ENCODE assay signal across 24 cellular contexts in the genomic region with DNA sequence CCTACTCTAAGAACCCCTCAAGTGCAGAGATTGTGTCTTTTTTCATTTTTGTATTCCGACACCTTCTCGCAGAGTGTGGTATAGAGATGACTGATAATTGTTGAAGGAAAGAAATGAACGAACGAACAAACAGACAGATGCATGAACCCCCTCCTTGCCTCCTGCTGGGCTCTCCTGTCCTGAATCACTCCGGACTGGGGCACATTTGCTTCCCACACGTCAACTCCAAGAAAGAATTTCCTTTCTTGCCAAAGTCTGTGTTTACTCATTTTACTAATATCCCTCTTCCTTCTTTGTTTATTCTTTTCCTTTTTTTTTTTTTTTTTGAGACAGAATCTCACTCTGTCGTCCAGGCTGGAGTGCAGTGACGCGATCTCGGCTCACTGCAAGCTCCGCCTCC. TPM values are rescaled to one million over a fixed set of nuclear protein-coding genes. Genes with fewer than 3 reads are reported as not detected.
DNase-seq lines count a peak whose midpoint lies in the region; ATAC-seq and TF ChIP-seq lines count a peak whose summit lies in the region.
"Had no signal": no experiment of that assay in that cellular context is flagged by ENCODE, and none has a peak within 500 bp of the region (broad histone marks: within the 10 kb centered on the region; RNA-seq: fewer than 3 reads in every experiment).

No MANE protein-coding gene starts in this region.

- TF ChIP-seq POLR2A in breast epithelium (IDR thresholded peaks at IDR 0.05) (no peak), vagina (IDR thresholded peaks at IDR 0.05) (no peak)

- peaks cover 18% of the 10 kb centered on the region for H3K4me1 Mint-ChIP-seq in MCF 10A (ENCODE audit: insufficient read depth, unreplicated experiment)

- no peak overlapping the region for H3K27ac Mint-ChIP-seq in MCF 10A (ENCODE audit: low read depth, unreplicated experiment)
- H3K27ac Mint-ChIP-seq: activated naive CD8-positive, alpha-beta T cell; activated T-cell treated with anti-CD3 and anti-CD28 coated beads, Interleukin-2, amount 50 U/mL, for 72 hours; neural progenitor cell; T-helper 2 cell treated with Interferon-gamma antibody and Interleukin-4, amounts not matched to agents 5 μg/mL and 100 μg/mL, for 36 hours had no signal

- H3K27ac ChIP-seq in breast epithelium, result no peak overlapping the region
- H3K27ac ChIP-seq in vagina, result peak overlapping the region; percentile 63
- H3K27ac ChIP-seq: cardiac muscle cell, neural progenitor cell, thyroid gland had no signal

- H3K27me3 Mint-ChIP-seq in MCF 10A (ENCODE audit: insufficient read depth, unreplicated experiment), result peaks cover 9% of the 10 kb centered on the region

- no peaks in the 10 kb centered on the region for H3K9me3 ChIP-seq in breast epithelium
- no peaks in the 10 kb centered on the region for H3K9me3 ChIP-seq in MG63
- H3K9me3 ChIP-seq in vagina, result no peaks in the 10 kb centered on the region
- H3K9me3 ChIP-seq: thyroid gland had no signal

- H3K36me3 Mint-ChIP-seq in MCF 10A (ENCODE audit: insufficient read depth, unreplicated experiment), result peaks cover 13% of the 10 kb centered on the region
- H3K36me3 Mint-ChIP-seq: activated naive CD8-positive, alpha-beta T cell had no signal

- no TSS peak for BruUV-seq in MCF 10A (replicated peaks; lab: Mats Ljungman, UMichigan)

- POLR2A ChIA-PET in MCF 10A (lab: Yijun Ruan, JAX), result no interaction called here

- H3K27me3 ChIP-seq in breast epithelium (peaks cover 0 to 42% of the 10 kb centered on the region in 2 donors), MG63 (peaks cover 5% of the 10 kb centered on the region; the same call in 1 of the 2 replicates), vagina (peaks cover 5% of the 10 kb centered on the region)

- CTCF ChIA-PET in MCF 10A (lab: Yijun Ruan, JAX), result no interaction called here

- ATAC-seq in HG02642 (IDR thresholded peaks at IDR 0.05; ENCODE audit: poor library complexity, unreplicated experiment) (no peak), GM21528 (IDR thresholded peaks at IDR 0.05; ENCODE audit: low FRiP score, unreplicated experiment) (no peak)
- ATAC-seq: activated T-cell treated with anti-CD3 and anti-CD28 coated beads, Interleukin-2, amount 50 U/mL, for 72 hours; effector memory CD8-positive, alpha-beta T cell; stimulated activated naive B cell treated with anti-CD40 and anti-IgM and Interleukin-4, amounts not matched to agents 10 μg/mL and 1 μg/mL and 100 μg/mL, for 72 hours had no signal

- peak; percentile 24 for DNase-seq in MCF 10A (ENCODE audit: unreplicated experiment)
- no peak for DNase-seq in breast epithelium (ENCODE audit: low spot score in 2 of 2)
- peak; percentile 75 for DNase-seq in MG63
- DNase-seq in fibroblast of gingiva (ENCODE audit: low read depth), result peak; percentile 71
- no peak for DNase-seq in vagina (ENCODE audit: extremely low spot score in 2 of 2)
- no peak for DNase-seq in HuH-7.5 (ENCODE audit: low spot score)
- DNase-seq: 8988T; activated CD4-positive, CD25-positive, alpha-beta regulatory T cell; activated T-cell treated with anti-CD3 and anti-CD28 coated beads, Interleukin-2, amount 50 U/mL, for 72 hours; effector memory CD8-positive, alpha-beta T cell; foreskin melanocyte; NCI-H1417 treated with DMSO at 0.1 percent for 48 hours; NCI-H2171; NCI-H774; stimulated activated CD4-positive, alpha-beta T cell treated with anti-CD3 and anti-CD28 coated beads, Interleukin-12 subunit alpha, Interleukin-12 subunit beta, amount 100 ng/mL, for 4 hours; stimulated activated naive B cell treated with anti-CD40 and anti-IgM and Interleukin-4, amounts not matched to agents 10 μg/mL and 1 μg/mL and 100 μg/mL, for 72 hours; thyroid gland had no signal

- no peak for TF ChIP-seq CTCF in MCF 10A (IDR thresholded peaks at IDR 0.05; ENCODE audit: unreplicated experiment)
- no peak for TF ChIP-seq CTCF in breast epithelium (IDR thresholded peaks at IDR 0.05)
- TF ChIP-seq CTCF in vagina (IDR thresholded peaks at IDR 0.05), result no peak

- H3K36me3 ChIP-seq in breast epithelium (no peaks in the 10 kb centered on the region), MG63 (no peaks in the 10 kb centered on the region), vagina (no peaks in the 10 kb centered on the region)
- H3K36me3 ChIP-seq: cardiac muscle cell, neural progenitor cell, thyroid gland had no signal

- H3K4me3 Mint-ChIP-seq in MCF 10A (ENCODE audit: unreplicated experiment), result no peak overlapping the region
- H3K4me3 Mint-ChIP-seq: activated naive CD8-positive, alpha-beta T cell; activated T-cell treated with anti-CD3 and anti-CD28 coated beads, Interleukin-2, amount 50 U/mL, for 72 hours; effector memory CD8-positive, alpha-beta T cell; neural progenitor cell; stimulated activated naive B cell treated with anti-CD40 and anti-IgM and Interleukin-4, amounts not matched to agents 10 μg/mL and 1 μg/mL and 100 μg/mL, for 72 hours; T-helper 2 cell treated with Interferon-gamma antibody and Interleukin-4, amounts not matched to agents 5 μg/mL and 100 μg/mL, for 36 hours had no signal

- H3K4me1 ChIP-seq in breast epithelium (peaks cover 6 to 15% of the 10 kb centered on the region in 2 donors), vagina (peaks cover 30% of the 10 kb centered on the region)

- H3K4me3 ChIP-seq in breast epithelium, result no peak overlapping the region
- H3K4me3 ChIP-seq in MG63, result no peak overlapping the region
- no peak overlapping the region for H3K4me3 ChIP-seq in vagina
- H3K4me3 ChIP-seq: cardiac muscle cell, neural progenitor cell, thyroid gland had no signal

- no peaks in the 10 kb centered on the region for H3K9me3 Mint-ChIP-seq in MCF 10A (ENCODE audit: unreplicated experiment)
- H3K9me3 Mint-ChIP-seq: activated T-cell treated with anti-CD3 and anti-CD28 coated beads, Interleukin-2, amount 50 U/mL, for 72 hours; effector memory CD8-positive, alpha-beta T cell; stimulated activated naive B cell treated with anti-CD40 and anti-IgM and Interleukin-4, amounts not matched to agents 10 μg/mL and 1 μg/mL and 100 μg/mL, for 72 hours; T-helper 2 cell treated with Interferon-gamma antibody and Interleukin-4, amounts not matched to agents 5 μg/mL and 100 μg/mL, for 36 hours had no signal

- intact Hi-C loops in MCF 10A (cut with micrococcal nuclease), result no loop called here
- intact Hi-C loops in breast epithelium (cut with DNase I; ENCODE audit: low total_unique reads), result no loop called here
- intact Hi-C loops in vagina (cut with DNase I), result no loop called here

RNA-seq across cellular contexts. Expression of gene BHLHA9, which starts 37.5 kb away (rescaled TPM):
- total RNA-seq in MCF 10A (2022) (not detected in 2 replicates), breast epithelium (not detected), vagina (not detected)
- total RNA-seq in MG63 (2014; rRNA removed; shearing (Covaris generic); ENCODE audit: low replicate concordance), result not detected in 2 replicates
- total RNA-seq: activated T-cell treated with anti-CD3 and anti-CD28 coated beads, Interleukin-2, amount 50 U/mL, for 72 hours; SK-MEL-5; thyroid gland had no signal

RNA-seq across cellular contexts. Expression of gene TRARG1, which starts 46.7 kb away (rescaled TPM):
- total RNA-seq in MCF 10A (2022) (not detected in 2 replicates), breast epithelium (10 to 100 TPM; 13.6 to 97.6 (median 25.9) TPM), vagina (9.8 TPM)
- total RNA-seq in MG63 (2014; rRNA removed; shearing (Covaris generic); ENCODE audit: low replicate concordance), result not detected in 2 replicates
- total RNA-seq: cardiac muscle cell, SK-MEL-5 had no signal

RNA-seq across cellular contexts. Expression of gene ABR, which starts 53.0 kb away (rescaled TPM):
- 44.7 and 54.2 TPM in 2 replicates for total RNA-seq in MCF 10A (2022)
- 10 to 100 TPM; 63.5 to 77.0 (median 75.0) TPM for total RNA-seq in breast epithelium
- total RNA-seq in MG63 (2014; rRNA removed; shearing (Covaris generic); ENCODE audit: low replicate concordance), result 7.3 and 24.0 TPM in 2 replicates
- total RNA-seq in vagina, result 90.8 TPM

Comparison
In these comparisons a context has a peak if more than half of its experiments do, and no peak if none do; other contexts are left out.
1. DNase-seq: peak in MCF 10A (single experiment), MG63 (single experiment) and fibroblast of gingiva (single experiment); none in breast epithelium (0 of 2), vagina (0 of 2) and HuH-7.5 (single experiment).
2. RNA of gene TRARG1, which starts 46.7 kb away (total RNA-seq): 13.6 to 97.6 TPM in breast epithelium and 9.8 TPM in vagina (single experiment); not detected in MCF 10A and not detected in MG63; every median in the first group is over 10 times any median in the second.